Comparison of ENCODE assay signal across 1 cellular context in the genomic region with DNA sequence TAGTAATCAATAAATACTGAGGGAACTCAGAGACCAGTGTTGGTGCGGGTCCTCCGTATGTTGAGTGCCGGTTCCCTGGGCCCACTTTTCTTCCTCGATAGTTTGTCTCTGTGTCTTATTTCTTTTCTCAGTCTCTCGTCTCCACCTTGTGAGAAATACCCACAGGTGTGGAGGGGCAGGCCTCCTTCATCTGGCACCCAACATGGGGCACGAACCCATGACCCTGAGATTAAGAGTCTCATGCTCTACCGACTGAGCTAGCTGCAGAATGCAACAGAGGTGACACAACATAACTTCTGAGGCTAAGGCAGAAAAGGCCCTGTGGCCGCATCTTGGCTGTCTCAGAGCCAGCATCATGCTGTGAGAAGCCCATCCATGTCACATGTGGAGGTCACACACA.
TF ChIP-seq lines count a peak whose summit lies in the region.

No MANE protein-coding gene starts in this region.

TF ChIP-seq in GM12878, 131 proteins besides CTCF, POLR2A, EP300 and RAD21:
- no peak for TF ChIP-seq SUPT20H (IDR thresholded peaks at IDR 0.05; ENCODE audit: borderline replicate concordance, control insufficient read depth, low read depth, low read length)
- TF ChIP-seq RBBP5 (conservative IDR thresholded peaks at IDR 0.05) = no peak
- TF ChIP-seq ZNF217 (IDR thresholded peaks at IDR 0.05) = no peak
- TF ChIP-seq SIX5 (IDR thresholded peaks at IDR 0.05; ENCODE audit: low read depth, low read length, severe bottlenecking) = no peak
- 0 out of 2 replicates have a peak, but pooled peaks have one; percentile 28 for TF ChIP-seq CBX3 (IDR thresholded peaks at IDR 0.05; ENCODE audit: borderline replicate concordance, low read depth)
- TF ChIP-seq, protein P1, sequence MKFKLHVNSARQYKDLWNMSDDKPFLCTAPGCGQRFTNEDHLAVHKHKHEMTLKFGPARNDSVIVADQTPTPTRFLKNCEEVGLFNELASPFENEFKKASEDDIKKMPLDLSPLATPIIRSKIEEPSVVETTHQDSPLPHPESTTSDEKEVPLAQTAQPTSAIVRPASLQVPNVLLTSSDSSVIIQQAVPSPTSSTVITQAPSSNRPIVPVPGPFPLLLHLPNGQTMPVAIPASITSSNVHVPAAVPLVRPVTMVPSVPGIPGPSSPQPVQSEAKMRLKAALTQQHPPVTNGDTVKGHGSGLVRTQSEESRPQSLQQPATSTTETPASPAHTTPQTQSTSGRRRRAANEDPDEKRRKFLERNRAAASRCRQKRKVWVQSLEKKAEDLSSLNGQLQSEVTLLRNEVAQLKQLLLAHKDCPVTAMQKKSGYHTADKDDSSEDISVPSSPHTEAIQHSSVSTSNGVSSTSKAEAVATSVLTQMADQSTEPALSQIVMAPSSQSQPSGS (IDR thresholded peaks at IDR 0.05; ENCODE audit: low read length) = no peak
- TF ChIP-seq, protein P2, sequence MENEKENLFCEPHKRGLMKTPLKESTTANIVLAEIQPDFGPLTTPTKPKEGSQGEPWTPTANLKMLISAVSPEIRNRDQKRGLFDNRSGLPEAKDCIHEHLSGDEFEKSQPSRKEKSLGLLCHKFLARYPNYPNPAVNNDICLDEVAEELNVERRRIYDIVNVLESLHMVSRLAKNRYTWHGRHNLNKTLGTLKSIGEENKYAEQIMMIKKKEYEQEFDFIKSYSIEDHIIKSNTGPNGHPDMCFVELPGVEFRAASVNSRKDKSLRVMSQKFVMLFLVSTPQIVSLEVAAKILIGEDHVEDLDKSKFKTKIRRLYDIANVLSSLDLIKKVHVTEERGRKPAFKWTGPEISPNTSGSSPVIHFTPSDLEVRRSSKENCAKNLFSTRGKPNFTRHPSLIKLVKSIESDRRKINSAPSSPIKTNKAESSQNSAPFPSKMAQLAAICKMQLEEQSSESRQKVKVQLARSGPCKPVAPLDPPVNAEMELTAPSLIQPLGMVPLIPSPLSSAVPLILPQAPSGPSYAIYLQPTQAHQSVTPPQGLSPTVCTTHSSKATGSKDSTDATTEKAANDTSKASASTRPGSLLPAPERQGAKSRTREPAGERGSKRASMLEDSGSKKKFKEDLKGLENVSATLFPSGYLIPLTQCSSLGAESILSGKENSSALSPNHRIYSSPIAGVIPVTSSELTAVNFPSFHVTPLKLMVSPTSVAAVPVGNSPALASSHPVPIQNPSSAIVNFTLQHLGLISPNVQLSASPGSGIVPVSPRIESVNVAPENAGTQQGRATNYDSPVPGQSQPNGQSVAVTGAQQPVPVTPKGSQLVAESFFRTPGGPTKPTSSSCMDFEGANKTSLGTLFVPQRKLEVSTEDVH (IDR thresholded peaks at IDR 0.05; ENCODE audit: low read depth, partially characterized antibody) = no peak
- no peak for TF ChIP-seq POLR2AphosphoS2 (IDR thresholded peaks at IDR 0.05; ENCODE audit: low read depth, low read length)
